ENCODE assay signal across 17 cellular contexts in genomic region chr6:168606722-168607121, GRCh38.
DNase-seq lines count a peak whose midpoint lies in the region; ATAC-seq, FAIRE-seq and TF ChIP-seq lines count a peak whose summit lies in the region.
"Had no signal": no experiment of that assay in that cellular context is flagged by ENCODE, and none has a peak within 500 bp of the region (broad histone marks: within the 10 kb centered on the region; RNA-seq: fewer than 3 reads in every experiment).

No MANE protein-coding gene starts in this region.

- H4K91ac ChIP-seq in neuronal stem cell (ENCODE audit: low read depth, low read length, poor library complexity), result no peak overlapping the region

- no peak overlapping the region for H3K4ac ChIP-seq in neuronal stem cell (ENCODE audit: low read length)

- no peaks in the 10 kb centered on the region for H3K79me1 ChIP-seq in neuronal stem cell (ENCODE audit: low read depth, low read length)

- H3K36me3 ChIP-seq in neuronal stem cell (replicated peaks in 1 of 2; ENCODE audit: control insufficient read depth in 2 of 2, insufficient read depth in 2 of 2, low read length in 2 of 2), result no peaks in the 10 kb centered on the region
- no peaks in the 10 kb centered on the region for H3K36me3 ChIP-seq in sigmoid colon
- H3K36me3 ChIP-seq in HepG2 (replicated peaks in 1 of 2; ENCODE audit: control insufficient read depth in 1 of 2, insufficient read depth in 2 of 2, low read length in 2 of 2), result no peaks in the 10 kb centered on the region

- TF ChIP-seq RAD21 in HepG2 (CRISPR knock-in tag; IDR thresholded peaks at IDR 0.05), result no peak

- peak overlapping the region; percentile 1 for H2AK5ac ChIP-seq in neuronal stem cell (ENCODE audit: low read depth, low read length)

- no peak overlapping the region for H3K4me2 ChIP-seq in neuronal stem cell (ENCODE audit: insufficient read depth, low read length, poor library complexity, severe bottlenecking)
- H3K4me2 ChIP-seq in HepG2 (ENCODE audit: low read depth, low read length), result no peak overlapping the region
- H3K4me2 ChIP-seq: A549 had no signal

- no peak overlapping the region for H3K14ac ChIP-seq in neuronal stem cell (ENCODE audit: low read length)

- H2BK12ac ChIP-seq in neuronal stem cell (ENCODE audit: low read length), result no peak overlapping the region

- no TSS peak for BruUV-seq in HepG2 (replicated peaks; lab: Mats Ljungman, UMichigan)

- H4K8ac ChIP-seq in neuronal stem cell (ENCODE audit: low read depth, low read length), result no peak overlapping the region

- CTCF ChIA-PET in HepG2 (lab: Yijun Ruan, JAX; ENCODE audit: low intra/inter-chr PET ratio, low total read pairs), result no interaction called here

- WGBS in neuronal stem cell (ENCODE audit: extremely low coverage in 2 of 2, insufficient read length in 2 of 2, insufficient replicate concordance in 1 of 2), 2 donors, result no CpG with 5 or more reads among the region's 16 CpGs
- WGBS in sigmoid colon, 2 donors, result 93 to 94% methylated on average over 16 of the region's 16 CpGs
- 44% methylated on average over 16 of the region's 16 CpGs for WGBS in HepG2 (ENCODE audit: low lambda C conversion rate)

- H3K4me1 ChIP-seq in neuronal stem cell (ENCODE audit: control insufficient read depth in 2 of 2, insufficient read depth in 1 of 2, low read depth in 1 of 2, low read length in 2 of 2) (peaks cover 5 to 15% of the 10 kb centered on the region in 2 donors), sigmoid colon (no peaks in the 10 kb centered on the region), HepG2 (ENCODE audit: insufficient read depth, low read length) (no peaks in the 10 kb centered on the region)
- H3K4me1 ChIP-seq: A549 had no signal

- H3K36me3 Mint-ChIP-seq in stimulated activated memory B cell treated with anti-CD40 and anti-IgM and Interleukin-4, amounts not matched to agents 10 μg/mL and 1 μg/mL and 100 μg/mL, for 72 hours, result no peaks in the 10 kb centered on the region
- H3K36me3 Mint-ChIP-seq: CD8-positive, alpha-beta T cell had no signal

- no peak overlapping the region for H3K27ac Mint-ChIP-seq in stimulated activated memory B cell treated with anti-CD40 and anti-IgM and Interleukin-4, amounts not matched to agents 10 μg/mL and 1 μg/mL and 100 μg/mL, for 72 hours
- H3K27ac Mint-ChIP-seq: CD8-positive, alpha-beta T cell; HFFc6 had no signal

- no peak overlapping the region for H2AFZ ChIP-seq in neuronal stem cell (ENCODE audit: low read length)
- H2AFZ ChIP-seq in HepG2 (ENCODE audit: low read length), result no peak overlapping the region

- DNase-seq in DMS53 (lab: John Stamatoyannopoulos, UW) (peak; percentile 11), DMS53 treated with DMSO at 0.1 percent for 48 hours (lab: John Stamatoyannopoulos, UW; ENCODE audit: unreplicated experiment) (no peak), neuronal stem cell (ENCODE audit: low spot score) (no peak), sigmoid colon (peak; percentile 48), SKM-1 treated with dmso at 0.1 percent for 144 hours (lab: John Stamatoyannopoulos, UW; ENCODE audit: unreplicated experiment) (no peak), HepG2 (ENCODE audit: low spot score) (no peak), NOMO-1 treated with dmso at 0.1 percent for 144 hours (lab: John Stamatoyannopoulos, UW; ENCODE audit: unreplicated experiment) (no peak)
- DNase-seq: AML-193; CD8-positive, alpha-beta T cell; GDM1; GOT3; H7; HFFc6 had no signal

- no peak overlapping the region for H2BK5ac ChIP-seq in neuronal stem cell (ENCODE audit: low read length)

- H2BK120ac ChIP-seq in neuronal stem cell (ENCODE audit: low read depth, low read length), result no peak overlapping the region

- H3K27me3 ChIP-seq in neuronal stem cell (ENCODE audit: control insufficient read depth in 3 of 3, insufficient read depth in 3 of 3, low read depth in 1 of 3, low read length in 3 of 3), result no peaks in the 10 kb centered on the region
- H3K27me3 ChIP-seq in sigmoid colon, result no peaks in the 10 kb centered on the region
- peaks cover 5 to 72% of the 10 kb centered on the region in 2 experiments; a peak in 4 of 5 replicates for H3K27me3 ChIP-seq in HepG2 (ENCODE audit: control insufficient read depth in 1 of 2, insufficient read depth in 2 of 2, low read length in 2 of 2)

- FAIRE-seq in HepG2 (lab: Jason Lieb, UNC), result no peak
- FAIRE-seq: A549 had no signal

- TF ChIP-seq CTCF in sigmoid colon (IDR thresholded peaks at IDR 0.05) (no peak), HepG2 (CRISPR knock-in tag; IDR thresholded peaks at IDR 0.05) (no peak)

- intact Hi-C loops in sigmoid colon (cut with DNase I), result no loop called here
- intact Hi-C loops in HepG2 (cut with micrococcal nuclease; ENCODE audit: unreplicated experiment), result no loop called here

- no peaks in the 10 kb centered on the region for H3K27me3 Mint-ChIP-seq in stimulated activated memory B cell treated with anti-CD40 and anti-IgM and Interleukin-4, amounts not matched to agents 10 μg/mL and 1 μg/mL and 100 μg/mL, for 72 hours

- H3K9ac ChIP-seq in neuronal stem cell (ENCODE audit: low read depth, low read length, poor library complexity) (no peak overlapping the region), HepG2 (ENCODE audit: insufficient read depth, low read depth, low read length) (no peak overlapping the region)

- peaks cover 0 to 2% of the 10 kb centered on the region in 2 donors for H3K9me3 ChIP-seq in neuronal stem cell (replicated peaks in 1 of 2; ENCODE audit: control insufficient read depth in 2 of 2, insufficient read depth in 1 of 2, low read depth in 1 of 2, low read length in 2 of 2)
- H3K9me3 ChIP-seq in sigmoid colon, result peaks cover 0 to 3% (median 0%) of the 10 kb centered on the region in 4 donors
- no peaks in the 10 kb centered on the region for H3K9me3 ChIP-seq in HepG2 (ENCODE audit: low read length)
- H3K9me3 ChIP-seq: A549 had no signal

- ATAC-seq in HepG2, result no peak
- ATAC-seq in stimulated activated memory B cell treated with anti-CD40 and anti-IgM and Interleukin-4, amounts not matched to agents 10 μg/mL and 1 μg/mL and 100 μg/mL, for 72 hours, result no peak
- ATAC-seq: A549; CD8-positive, alpha-beta T cell; HCT116 had no signal

- H3K4me1 Mint-ChIP-seq in stimulated activated memory B cell treated with anti-CD40 and anti-IgM and Interleukin-4, amounts not matched to agents 10 μg/mL and 1 μg/mL and 100 μg/mL, for 72 hours, result no peaks in the 10 kb centered on the region

- H2BK15ac ChIP-seq in neuronal stem cell (ENCODE audit: low read length), result no peak overlapping the region

- no peaks in the 10 kb centered on the region for H3K79me2 ChIP-seq in HepG2 (ENCODE audit: insufficient read depth, low read length)

- in situ Hi-C loops in HepG2 (cut with HindIII; ENCODE audit: extremely low pct_ligation_motif_present, low pct_unique_long_range_greater_than_20kb), result no loop called here

- no peaks in the 10 kb centered on the region for H4K20me1 ChIP-seq in HepG2 (ENCODE audit: insufficient read depth, low read length)

- H3K9me3 Mint-ChIP-seq in stimulated activated memory B cell treated with anti-CD40 and anti-IgM and Interleukin-4, amounts not matched to agents 10 μg/mL and 1 μg/mL and 100 μg/mL, for 72 hours, result no peaks in the 10 kb centered on the region
- H3K9me3 Mint-ChIP-seq: CD8-positive, alpha-beta T cell had no signal

- no peak for TF ChIP-seq POLR2A in sigmoid colon (IDR thresholded peaks at IDR 0.05)
- TF ChIP-seq POLR2A in HepG2 (IDR thresholded peaks at IDR 0.05; ENCODE audit: insufficient read depth in 1 of 2, low read depth in 2 of 2, low read length in 2 of 2), result no peak

- TF ChIP-seq EP300 in sigmoid colon (IDR thresholded peaks at IDR 0.05) (no peak), HepG2 (IDR thresholded peaks at IDR 0.05; ENCODE audit: low read depth in 2 of 2, low read length in 2 of 2) (no peak), HepG2 (CRISPR knock-in tag; IDR thresholded peaks at IDR 0.05; ENCODE audit: borderline replicate concordance) (no peak)

- H3K27ac ChIP-seq in neuronal stem cell (replicated peaks; ENCODE audit: low read length) (no peak overlapping the region), sigmoid colon (no peak overlapping the region), HepG2 (ENCODE audit: extremely low read length, insufficient read depth, low read length) (no peak overlapping the region)
- H3K27ac ChIP-seq: 22Rv1, A549 had no signal

- H3K4me3 Mint-ChIP-seq in stimulated activated memory B cell treated with anti-CD40 and anti-IgM and Interleukin-4, amounts not matched to agents 10 μg/mL and 1 μg/mL and 100 μg/mL, for 72 hours, result no peak overlapping the region
- H3K4me3 Mint-ChIP-seq: CD8-positive, alpha-beta T cell; HFFc6 had no signal

- H3K23ac ChIP-seq in neuronal stem cell (ENCODE audit: low read depth, low read length, poor library complexity), result peak overlapping the region; percentile 28

- H3K4me3 ChIP-seq in neuronal stem cell (ENCODE audit: low read length in 2 of 2) (no peak overlapping the region), sigmoid colon (no peak overlapping the region), HepG2 (replicated peaks in 1 of 3; ENCODE audit: insufficient read depth in 1 of 3, low read depth in 2 of 3, low read length in 3 of 3) (no peak overlapping the region)
- H3K4me3 ChIP-seq: A549 had no signal

- POLR2A ChIA-PET in HepG2 (lab: Yijun Ruan, JAX), result interaction anchor here (0.7 kb wide), 1 partner anchor 1119 kb away, joined by 3 read pairs; no protein-coding TSS in a partner anchor

- H3K18ac ChIP-seq in neuronal stem cell (ENCODE audit: low read length), result peak overlapping the region; percentile 68

TF ChIP-seq in HepG2, 621 proteins besides CTCF, POLR2A, EP300 and RAD21 (continues in another document):
- TF ChIP-seq ZNF224 (CRISPR knock-in tag; IDR thresholded peaks at IDR 0.05) (no peak), NR2F2 (IDR thresholded peaks at IDR 0.05; ENCODE audit: borderline replicate concordance, low read depth) (no peak), ZNF281 (CRISPR knock-in tag; IDR thresholded peaks at IDR 0.05; ENCODE audit: borderline replicate concordance) (no peak), SSRP1 (CRISPR knock-in tag; IDR thresholded peaks at IDR 0.05) (no peak)

Comparison
In these comparisons a context has a peak if more than half of its experiments do, and no peak if none do; other contexts are left out.
1. DNase-seq: peak in DMS53 (single experiment) and sigmoid colon (single experiment); none in DMS53 treated with DMSO at 0.1 percent for 48 hours (single experiment), neuronal stem cell (single experiment), SKM-1 treated with dmso at 0.1 percent for 144 hours (single experiment), HepG2 (single experiment) and NOMO-1 treated with dmso at 0.1 percent for 144 hours (single experiment).